Comparison of ENCODE assay signal across 2 cellular contexts in the genomic region with DNA sequence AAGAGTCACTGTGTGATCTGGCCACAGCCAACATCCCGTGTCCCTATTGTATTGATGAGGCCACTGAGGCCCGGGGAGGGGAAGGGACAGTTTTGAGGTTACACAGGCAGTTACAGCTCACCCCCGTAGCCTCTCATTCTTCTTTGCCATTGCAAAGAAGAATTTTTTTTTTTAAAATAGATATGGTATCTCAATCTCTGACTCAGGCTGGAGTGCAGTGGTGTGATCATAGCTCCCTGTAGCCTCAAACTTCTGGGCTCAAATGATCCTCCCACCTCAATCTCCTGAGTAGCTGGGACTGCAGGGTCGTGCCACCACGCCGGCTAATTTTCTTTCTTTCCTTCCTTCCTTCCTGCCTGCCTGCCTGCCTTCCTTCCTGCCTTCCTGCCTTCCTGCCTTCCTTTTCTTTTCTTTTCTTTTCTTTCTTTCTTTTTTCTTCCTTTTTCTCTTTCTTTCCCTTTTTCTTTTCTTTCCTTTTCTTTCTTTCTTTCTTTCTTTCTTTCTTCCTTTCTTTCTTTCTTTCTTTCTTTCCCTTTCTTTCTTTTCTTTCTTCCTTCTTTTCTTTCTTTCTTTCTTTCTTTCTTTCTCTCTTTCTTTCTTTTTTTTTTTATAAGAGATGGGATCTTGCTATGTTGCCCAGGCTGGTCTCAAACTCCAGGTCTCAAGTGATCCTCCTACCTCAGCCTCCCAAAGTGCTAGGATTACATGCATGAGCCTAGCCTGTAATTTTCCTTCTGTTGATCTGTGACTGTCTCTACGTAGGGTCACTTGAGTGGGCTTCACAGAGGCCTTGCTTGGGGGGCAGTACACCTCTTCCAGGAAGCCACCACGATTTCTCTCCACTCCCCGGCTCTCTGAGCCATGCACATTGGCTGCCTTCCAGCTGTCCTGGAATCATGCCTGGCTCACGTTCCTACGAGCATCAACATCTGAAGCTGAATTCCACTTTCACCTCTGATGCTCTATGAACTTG.
TF ChIP-seq lines count a peak whose summit lies in the region.

No MANE protein-coding gene starts in this region.

TF ChIP-seq in IMR-90, 13 proteins besides CTCF, POLR2A, EP300 and RAD21:
- TF ChIP-seq MAFK (IDR thresholded peaks at IDR 0.05; ENCODE audit: low read depth, low read length): no peak
- peak; percentile 49 for TF ChIP-seq RCOR1 (IDR thresholded peaks at IDR 0.05; ENCODE audit: insufficient replicate concordance, low read length)
- TF ChIP-seq BHLHE40 (IDR thresholded peaks at IDR 0.05; ENCODE audit: low read depth, low read length): peak; percentile 96

TF ChIP-seq in SK-N-SH treated with all-trans-retinoic acid at 6 μM for 48 hours, 23 proteins besides CTCF, POLR2A, EP300 and RAD21:
- TF ChIP-seq, protein P1, sequence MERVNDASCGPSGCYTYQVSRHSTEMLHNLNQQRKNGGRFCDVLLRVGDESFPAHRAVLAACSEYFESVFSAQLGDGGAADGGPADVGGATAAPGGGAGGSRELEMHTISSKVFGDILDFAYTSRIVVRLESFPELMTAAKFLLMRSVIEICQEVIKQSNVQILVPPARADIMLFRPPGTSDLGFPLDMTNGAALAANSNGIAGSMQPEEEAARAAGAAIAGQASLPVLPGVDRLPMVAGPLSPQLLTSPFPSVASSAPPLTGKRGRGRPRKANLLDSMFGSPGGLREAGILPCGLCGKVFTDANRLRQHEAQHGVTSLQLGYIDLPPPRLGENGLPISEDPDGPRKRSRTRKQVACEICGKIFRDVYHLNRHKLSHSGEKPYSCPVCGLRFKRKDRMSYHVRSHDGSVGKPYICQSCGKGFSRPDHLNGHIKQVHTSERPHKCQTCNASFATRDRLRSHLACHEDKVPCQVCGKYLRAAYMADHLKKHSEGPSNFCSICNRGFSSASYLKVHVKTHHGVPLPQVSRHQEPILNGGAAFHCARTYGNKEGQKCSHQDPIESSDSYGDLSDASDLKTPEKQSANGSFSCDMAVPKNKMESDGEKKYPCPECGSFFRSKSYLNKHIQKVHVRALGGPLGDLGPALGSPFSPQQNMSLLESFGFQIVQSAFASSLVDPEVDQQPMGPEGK (CRISPR knock-in tag; IDR thresholded peaks at IDR 0.05; ENCODE audit: borderline replicate concordance): no peak
- TF ChIP-seq TOX (CRISPR knock-in tag; IDR thresholded peaks at IDR 0.05; ENCODE audit: borderline replicate concordance) (0 out of 2 replicates have a peak, but pooled peaks have one; percentile 39), CSRNP3 (CRISPR knock-in tag; IDR thresholded peaks at IDR 0.05) (0 out of 2 replicates have a peak, but pooled peaks have one; percentile 32), ZFP3 (CRISPR knock-in tag; IDR thresholded peaks at IDR 0.05) (peak; percentile 64; the same call in 1 of the 2 replicates)
